14 cellular contexts compared by ENCODE assay signal in genomic region chr2:172431428-172431827, GRCh38. TPM values are rescaled to one million over a fixed set of nuclear protein-coding genes. Genes with fewer than 3 reads are reported as not detected.
DNase-seq lines count a peak whose midpoint lies in the region; TF ChIP-seq lines count a peak whose summit lies in the region.
"Had no signal": no experiment of that assay in that cellular context is flagged by ENCODE, and none has a peak within 500 bp of the region (broad histone marks: within the 10 kb centered on the region; RNA-seq: fewer than 3 reads in every experiment).

No MANE protein-coding gene starts in this region.

- H3K27ac ChIP-seq in C4-2B (peak overlapping the region; percentile 38; the same call in 1 of the 2 replicates), neuronal stem cell (replicated peaks; ENCODE audit: low read length) (no peak overlapping the region), SK-N-SH (ENCODE audit: low read depth in 2 of 2, low read length in 1 of 2) (no peak overlapping the region)
- H3K27ac ChIP-seq: cardiac muscle cell had no signal

- H3K14ac ChIP-seq in neuronal stem cell (ENCODE audit: low read length), result peak overlapping the region; percentile 2

- no peak for TF ChIP-seq RAD21 in SK-N-SH (IDR thresholded peaks at IDR 0.05; ENCODE audit: low read length)

- peaks cover 0 to 8% (median 4%) of the 10 kb centered on the region in 3 experiments for H3K27me3 ChIP-seq in neuronal stem cell (ENCODE audit: control insufficient read depth in 3 of 3, insufficient read depth in 3 of 3, low read depth in 1 of 3, low read length in 3 of 3)
- H3K27me3 ChIP-seq in SK-N-SH (ENCODE audit: insufficient read depth), result no peaks in the 10 kb centered on the region

- peaks cover 16% of the 10 kb centered on the region for H4K20me1 ChIP-seq in SK-N-SH (ENCODE audit: insufficient read depth)

- H3F3A ChIP-seq in SK-N-SH (replicated peaks; ENCODE audit: insufficient read depth), result no peaks in the 10 kb centered on the region

- peak; percentile 96 for DNase-seq in LNCaP clone FGC (ENCODE audit: low read depth)
- peak; percentile 57 for DNase-seq in globus pallidus (ENCODE audit: low spot score)
- no peak for DNase-seq in neuronal stem cell (ENCODE audit: low spot score)
- DNase-seq in SK-N-SH, result no peak
- DNase-seq in LoVo (ENCODE audit: low spot score), result no peak
- DNase-seq in HUDEP-2 (lab: John Stamatoyannopoulos, UW; ENCODE audit: unreplicated experiment in 76 of 76), result no peak
- no peak for DNase-seq in islet precursor cell
- DNase-seq: activated T-cell treated with anti-CD3 and anti-CD28 coated beads, Interleukin-2, amount 50 U/mL, for 1 hour; DMS153; NCI-H2107; stimulated activated CD8-positive, alpha-beta memory T cell treated with anti-CD3 and anti-CD28 coated beads, Interleukin-4, amount 100 ng/mL, for 48 hours had no signal

- POLR2A ChIA-PET in SK-N-SH (lab: Yijun Ruan, JAX), result no interaction called here

- WGBS in neuronal stem cell (ENCODE audit: extremely low coverage in 2 of 2, insufficient read length in 2 of 2, insufficient replicate concordance in 1 of 2), 2 donors, result no CpG with 5 or more reads among the region's 4 CpGs
- WGBS in SK-N-SH (ENCODE audit: low lambda C conversion rate), result 87% methylated on average over 4 of the region's 4 CpGs

- H3K79me1 ChIP-seq in neuronal stem cell (ENCODE audit: low read depth, low read length), result no peaks in the 10 kb centered on the region

- CTCF ChIA-PET in SK-N-SH (lab: Yijun Ruan, JAX), result interaction anchor here (0.6 to 1.4 kb wide), 2 partner anchors 27 to 259 kb away, joined by 3 read pairs; no protein-coding TSS in a partner anchor

- TF ChIP-seq EP300 in SK-N-SH (IDR thresholded peaks at IDR 0.05; ENCODE audit: borderline replicate concordance in 1 of 2, low read depth in 1 of 2, low read length in 1 of 2), result no peak

- peak overlapping the region; percentile 57 for H3K18ac ChIP-seq in neuronal stem cell (ENCODE audit: low read length)

- TF ChIP-seq CTCF in C4-2B (conservative IDR thresholded peaks at IDR 0.05) (no peak), LNCaP clone FGC (IDR thresholded peaks at IDR 0.05; ENCODE audit: control insufficient read depth, extremely low read depth, insufficient read depth) (no peak), SK-N-SH (IDR thresholded peaks at IDR 0.05) (no peak)

- H3K9me3 ChIP-seq in neuronal stem cell (replicated peaks in 1 of 2; ENCODE audit: control insufficient read depth in 2 of 2, insufficient read depth in 1 of 2, low read depth in 1 of 2, low read length in 2 of 2) (peaks cover 0 to 2% of the 10 kb centered on the region in 2 donors), SK-N-SH (no peaks in the 10 kb centered on the region)
- H3K9me3 ChIP-seq: HAP-1 had no signal

- no peak overlapping the region for H2BK12ac ChIP-seq in neuronal stem cell (ENCODE audit: low read length)

- H2AFZ ChIP-seq in neuronal stem cell (ENCODE audit: low read length) (no peak overlapping the region), SK-N-SH (ENCODE audit: low read depth) (no peak overlapping the region)

- H3K9me2 ChIP-seq in SK-N-SH, result no peaks in the 10 kb centered on the region

- H3K23ac ChIP-seq in neuronal stem cell (ENCODE audit: low read depth, low read length, poor library complexity), result no peak overlapping the region

- H3K4me2 ChIP-seq in neuronal stem cell (ENCODE audit: insufficient read depth, low read length, poor library complexity, severe bottlenecking) (no peak overlapping the region), SK-N-SH (no peak overlapping the region)

- no peak overlapping the region for H4K8ac ChIP-seq in neuronal stem cell (ENCODE audit: low read depth, low read length)

- H2BK15ac ChIP-seq in neuronal stem cell (ENCODE audit: low read length), result no peak overlapping the region

- H3K4me1 ChIP-seq in neuronal stem cell (ENCODE audit: control insufficient read depth in 2 of 2, insufficient read depth in 1 of 2, low read depth in 1 of 2, low read length in 2 of 2) (peaks cover 13 to 16% of the 10 kb centered on the region in 2 donors), SK-N-SH (ENCODE audit: control insufficient read depth in 1 of 2, insufficient read depth in 2 of 2, low read depth in 1 of 2, low read length in 1 of 2) (peaks cover 7 to 24% of the 10 kb centered on the region in 2 experiments; a peak in 3 of 4 replicates)

- no peak overlapping the region for H2AK5ac ChIP-seq in neuronal stem cell (ENCODE audit: low read depth, low read length)

- peaks cover 96% of the 10 kb centered on the region for H3K79me2 ChIP-seq in SK-N-SH (ENCODE audit: insufficient read depth)

- H3K9ac ChIP-seq in neuronal stem cell (ENCODE audit: low read depth, low read length, poor library complexity), result no peak overlapping the region
- H3K9ac ChIP-seq in SK-N-SH, result no peak overlapping the region

- no peak overlapping the region for H3K4me3 ChIP-seq in LNCaP clone FGC (ENCODE audit: low read depth, low read length)
- H3K4me3 ChIP-seq in neuronal stem cell (ENCODE audit: low read length in 2 of 2), result no peak overlapping the region
- no peak overlapping the region for H3K4me3 ChIP-seq in SK-N-SH (ENCODE audit: low read depth in 2 of 2, low read length in 1 of 2)
- H3K4me3 ChIP-seq: cardiac muscle cell, HAP-1 had no signal

- no peak overlapping the region for H2BK5ac ChIP-seq in neuronal stem cell (ENCODE audit: low read length)

- H3K36me3 ChIP-seq in neuronal stem cell (replicated peaks in 1 of 2; ENCODE audit: control insufficient read depth in 2 of 2, insufficient read depth in 2 of 2, low read length in 2 of 2) (no peaks in the 10 kb centered on the region), SK-N-SH (replicated peaks in 1 of 2; ENCODE audit: control insufficient read depth in 1 of 2, insufficient read depth in 2 of 2, low read length in 1 of 2) (no peaks in the 10 kb centered on the region)
- H3K36me3 ChIP-seq: cardiac muscle cell, HAP-1 had no signal

- no peak overlapping the region for H4K91ac ChIP-seq in neuronal stem cell (ENCODE audit: low read depth, low read length, poor library complexity)

- no peak overlapping the region for H2BK120ac ChIP-seq in neuronal stem cell (ENCODE audit: low read depth, low read length)

- no peak overlapping the region for H3K4ac ChIP-seq in neuronal stem cell (ENCODE audit: low read length)

TF ChIP-seq in SK-N-SH, 30 proteins besides CTCF, POLR2A, EP300 and RAD21 (continues in another document):
- TF ChIP-seq TAF1 (IDR thresholded peaks at IDR 0.05; ENCODE audit: borderline replicate concordance, low read depth, low read length) (no peak), NFIC (IDR thresholded peaks at IDR 0.05; ENCODE audit: borderline replicate concordance) (no peak), PBX3 (IDR thresholded peaks at IDR 0.05) (no peak), FOXM1 (IDR thresholded peaks at IDR 0.05; ENCODE audit: low read depth) (no peak), MAX (IDR thresholded peaks at IDR 0.05; ENCODE audit: low read depth) (no peak), IRF3 (IDR thresholded peaks at IDR 0.05; ENCODE audit: low read depth, low read length) (no peak), ELF1 (IDR thresholded peaks at IDR 0.05) (no peak), MXI1 (IDR thresholded peaks at IDR 0.05; ENCODE audit: low read depth, low read length) (no peak), ZBTB33 (IDR thresholded peaks at IDR 0.05; ENCODE audit: borderline replicate concordance, low read depth) (no peak), EZH2phosphoT487 (IDR thresholded peaks at IDR 0.05; ENCODE audit: borderline replicate concordance, low read depth) (no peak), YY1 (IDR thresholded peaks at IDR 0.05; ENCODE audit: low read depth) (no peak), RFX5 (IDR thresholded peaks at IDR 0.05; ENCODE audit: low read length) (no peak)

RNA-seq across cellular contexts. Expression of gene ITGA6, which starts 4.0 kb away (rescaled TPM):
- polyA plus RNA-seq in neuronal stem cell (2013, experiment 1 of 2), result 18.3 TPM
- polyA plus RNA-seq in neuronal stem cell (2013, experiment 2 of 2), result 18.0 TPM
- 25.9 and 26.0 TPM in 2 replicates for polyA plus RNA-seq in SK-N-SH (2012; rRNA removed)
- 32.9 and 33.9 TPM in 2 replicates for polyA plus RNA-seq in SK-N-SH (2012; cell fraction: cytosol; rRNA removed)
- polyA plus RNA-seq in SK-N-SH (2012; cell fraction: nucleus; rRNA removed), result 21.2 and 45.3 TPM in 2 replicates

Comparison
In these comparisons a context has a peak if more than half of its experiments do, and no peak if none do; other contexts are left out.
1. DNase-seq: peak in LNCaP clone FGC (single experiment) and globus pallidus (single experiment); none in neuronal stem cell (single experiment), SK-N-SH (single experiment), LoVo (single experiment), HUDEP-2 (0 of 76) and islet precursor cell (single experiment).